Comparison of ENCODE assay signal across 8 cellular contexts in the genomic region with DNA sequence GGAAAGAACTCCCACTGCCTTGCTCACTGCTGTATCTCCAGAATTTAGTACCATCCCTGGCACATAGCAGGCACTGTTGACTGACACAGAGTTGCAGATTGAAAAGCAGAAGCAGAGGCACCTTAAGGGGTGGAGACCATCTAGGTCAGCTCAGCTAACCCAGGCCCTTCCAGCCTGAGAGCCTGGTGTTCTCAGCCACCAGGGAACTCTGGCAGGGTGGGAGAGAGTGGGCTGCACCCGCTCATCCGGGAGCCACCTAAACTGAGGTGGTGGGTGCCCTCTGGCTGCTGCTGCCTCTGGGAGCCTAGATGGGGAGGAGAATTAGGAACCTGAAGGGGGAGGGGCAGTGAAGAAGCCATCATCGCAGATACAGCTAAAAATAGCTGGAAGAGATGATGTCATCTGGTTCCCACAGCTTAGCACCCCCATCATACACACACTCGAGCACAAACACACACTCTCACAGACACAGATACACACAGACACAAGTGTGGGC. TPM values are rescaled to one million over a fixed set of nuclear protein-coding genes. Genes with fewer than 3 reads are reported as not detected.
DNase-seq lines count a peak whose midpoint lies in the region; ATAC-seq and TF ChIP-seq lines count a peak whose summit lies in the region.

No MANE protein-coding gene starts in this region.

- H3K36me3 ChIP-seq in A673 (ENCODE audit: insufficient read depth, low read length, poor library complexity, severe bottlenecking) (no peaks in the 10 kb centered on the region), HEK293 (ENCODE audit: control insufficient read depth in 2 of 2, insufficient read depth in 1 of 2, low read length in 2 of 2) (no peaks in the 10 kb centered on the region), WERI-Rb-1 (no peaks in the 10 kb centered on the region), left lung (no peaks in the 10 kb centered on the region)

- peaks cover 17% of the 10 kb centered on the region for H3K4me1 ChIP-seq in A673 (ENCODE audit: insufficient read depth, low read length, poor library complexity, severe bottlenecking)
- H3K4me1 ChIP-seq in HEK293 (ENCODE audit: control insufficient read depth, insufficient read depth, low read length) = no peaks in the 10 kb centered on the region; the same call in 1 of the 2 replicates
- H3K4me1 ChIP-seq in left lung = peaks cover 15 to 55% of the 10 kb centered on the region in 2 donors

- CTCF ChIA-PET in A673 (lab: Charles Lee) = interaction anchor here (0.6 kb wide), 1 partner anchor 134 kb away, joined by 3 read pairs; no protein-coding TSS in a partner anchor
- CTCF ChIA-PET in HEK293 (lab: Yijun Ruan, JAX) = interaction anchor here (1.2 to 2.3 kb wide), 4 partner anchors 8 to 137 kb away, joined by 3 to 12 read pairs (median 6); a partner anchor contains a TSS

- POLR2A ChIA-PET in A673 (lab: Charles Lee; ENCODE audit: low non-redundant PET) = interaction anchor here (0.5 kb wide), 1 partner anchor 41 kb away, joined by 4 read pairs; a partner anchor contains a TSS
- POLR2A ChIA-PET in HEK293 (lab: Yijun Ruan, JAX) = interaction anchor here (1.0 kb wide), 1 partner anchor 42 kb away, joined by 6 read pairs; a partner anchor contains a TSS

- H3K27ac ChIP-seq in A673 (ENCODE audit: low read depth, low read length, poor library complexity, severe bottlenecking) (no peak overlapping the region), HEK293 (ENCODE audit: extremely low read depth, low read depth, low read length) (no peak overlapping the region), WERI-Rb-1 (no peak overlapping the region), left lung (peak overlapping the region in 1 of 2 donors; percentile 75)

- no peaks in the 10 kb centered on the region for H3K27me3 ChIP-seq in A673 (replicated peaks; ENCODE audit: insufficient read depth, low read depth, low read length, poor library complexity)
- H3K27me3 ChIP-seq in WERI-Rb-1 (ENCODE audit: insufficient read depth, low read depth, severe bottlenecking) = no peaks in the 10 kb centered on the region
- H3K27me3 ChIP-seq in left lung = no peaks in the 10 kb centered on the region

- TF ChIP-seq CTCF in A673 (conservative IDR thresholded peaks at IDR 0.05; ENCODE audit: low read depth, low read length) = 0 out of 2 replicates have a peak, but pooled peaks have one; percentile 12
- TF ChIP-seq CTCF in HEK293 (tag by site-specific recombination; IDR thresholded peaks at IDR 0.05) = peak; percentile 57; the same call in 1 of the 2 replicates
- TF ChIP-seq CTCF in WERI-Rb-1 (IDR thresholded peaks at IDR 0.05; ENCODE audit: low read depth, low read length) = 0 out of 2 replicates have a peak, but pooled peaks have one; percentile 20
- TF ChIP-seq CTCF in left lung (IDR thresholded peaks at IDR 0.05) = no peak

- ATAC-seq in GM19397 (IDR thresholded peaks at IDR 0.05; ENCODE audit: unreplicated experiment) (no peak), HG02970 (IDR thresholded peaks at IDR 0.05; ENCODE audit: low FRiP score, unreplicated experiment) (no peak), left lung (no peak)

- H3K9me3 ChIP-seq in A673 (ENCODE audit: low read depth, low read length, poor library complexity, severe bottlenecking) (no peaks in the 10 kb centered on the region), HEK293 (ENCODE audit: control insufficient read depth, insufficient read depth, low read depth, low read length) (no peaks in the 10 kb centered on the region), WERI-Rb-1 (ENCODE audit: severe bottlenecking) (no peaks in the 10 kb centered on the region), left lung (no peaks in the 10 kb centered on the region)

- DNase-seq in A673 (ENCODE audit: low spot score) = peak; percentile 41
- peak; percentile 50 for DNase-seq in WERI-Rb-1
- DNase-seq in left kidney (ENCODE audit: low read depth, low spot score) = peak; percentile 40
- no peak for DNase-seq in HK-2 (ENCODE audit: unreplicated experiment)
- no peak for DNase-seq in left lung

- intact Hi-C loops in A673 (cut with micrococcal nuclease; ENCODE audit: unreplicated experiment) (no loop called here), left lung (cut with DNase I) (no loop called here)

- no TSS peak for BruUV-seq in A673 (replicated peaks; lab: Mats Ljungman, UMichigan)

- H3K4me3 ChIP-seq in A673 (ENCODE audit: low read depth, low read length, poor library complexity, severe bottlenecking) = no peak overlapping the region
- no peak overlapping the region for H3K4me3 ChIP-seq in HEK293 (ENCODE audit: low read depth, low read length)
- no peak overlapping the region for H3K4me3 ChIP-seq in WERI-Rb-1 (ENCODE audit: low read depth, low read length)
- no peak overlapping the region for H3K4me3 ChIP-seq in left lung

TF ChIP-seq in HEK293, 187 proteins besides CTCF, POLR2A, EP300 and RAD21 (continues in another document):
- TF ChIP-seq GFI1B (tag by site-specific recombination; IDR thresholded peaks at IDR 0.05) (no peak), ZNF610 (tag by site-specific recombination; IDR thresholded peaks at IDR 0.05; ENCODE audit: borderline replicate concordance) (no peak), GLI4 (tag by site-specific recombination; IDR thresholded peaks at IDR 0.05) (no peak), ZNF394 (tag by site-specific recombination; IDR thresholded peaks at IDR 0.05; ENCODE audit: borderline replicate concordance) (peak; percentile 41; the same call in 1 of the 2 replicates), ZNF391 (tag by site-specific recombination; IDR thresholded peaks at IDR 0.05; ENCODE audit: borderline replicate concordance, low read depth) (no peak), WT1 (tag by site-specific recombination; IDR thresholded peaks at IDR 0.05) (no peak), ZNF623 (tag by site-specific recombination; IDR thresholded peaks at IDR 0.05) (no peak), MEIS1 (CRISPR knock-in tag; IDR thresholded peaks at IDR 0.05; ENCODE audit: borderline replicate concordance) (no peak), EGR2 (tag by site-specific recombination; IDR thresholded peaks at IDR 0.05; ENCODE audit: low read depth) (peak; percentile 47), ZNF350 (tag by site-specific recombination; IDR thresholded peaks at IDR 0.05) (no peak), ZEB2 (tag by site-specific recombination; IDR thresholded peaks at IDR 0.05) (peak; percentile 39; the same call in 1 of the 2 replicates), ZNF629 (tag by site-specific recombination; IDR thresholded peaks at IDR 0.05) (peak; percentile 64; the same call in 1 of the 2 replicates)
- TF ChIP-seq, protein P1, sequence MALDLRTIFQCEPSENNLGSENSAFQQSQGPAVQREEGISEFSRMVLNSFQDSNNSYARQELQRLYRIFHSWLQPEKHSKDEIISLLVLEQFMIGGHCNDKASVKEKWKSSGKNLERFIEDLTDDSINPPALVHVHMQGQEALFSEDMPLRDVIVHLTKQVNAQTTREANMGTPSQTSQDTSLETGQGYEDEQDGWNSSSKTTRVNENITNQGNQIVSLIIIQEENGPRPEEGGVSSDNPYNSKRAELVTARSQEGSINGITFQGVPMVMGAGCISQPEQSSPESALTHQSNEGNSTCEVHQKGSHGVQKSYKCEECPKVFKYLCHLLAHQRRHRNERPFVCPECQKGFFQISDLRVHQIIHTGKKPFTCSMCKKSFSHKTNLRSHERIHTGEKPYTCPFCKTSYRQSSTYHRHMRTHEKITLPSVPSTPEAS (tag by site-specific recombination; IDR thresholded peaks at IDR 0.05) = peak; percentile 93
- TF ChIP-seq, protein P2, sequence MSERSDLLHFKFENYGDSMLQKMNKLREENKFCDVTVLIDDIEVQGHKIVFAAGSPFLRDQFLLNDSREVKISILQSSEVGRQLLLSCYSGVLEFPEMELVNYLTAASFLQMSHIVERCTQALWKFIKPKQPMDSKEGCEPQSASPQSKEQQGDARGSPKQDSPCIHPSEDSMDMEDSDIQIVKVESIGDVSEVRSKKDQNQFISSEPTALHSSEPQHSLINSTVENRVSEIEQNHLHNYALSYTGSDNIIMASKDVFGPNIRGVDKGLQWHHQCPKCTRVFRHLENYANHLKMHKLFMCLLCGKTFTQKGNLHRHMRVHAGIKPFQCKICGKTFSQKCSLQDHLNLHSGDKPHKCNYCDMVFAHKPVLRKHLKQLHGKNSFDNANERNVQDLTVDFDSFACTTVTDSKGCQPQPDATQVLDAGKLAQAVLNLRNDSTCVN (tag by site-specific recombination; optimal IDR thresholded peaks at IDR 0.05) = peak; percentile 22
- TF ChIP-seq, protein P3, sequence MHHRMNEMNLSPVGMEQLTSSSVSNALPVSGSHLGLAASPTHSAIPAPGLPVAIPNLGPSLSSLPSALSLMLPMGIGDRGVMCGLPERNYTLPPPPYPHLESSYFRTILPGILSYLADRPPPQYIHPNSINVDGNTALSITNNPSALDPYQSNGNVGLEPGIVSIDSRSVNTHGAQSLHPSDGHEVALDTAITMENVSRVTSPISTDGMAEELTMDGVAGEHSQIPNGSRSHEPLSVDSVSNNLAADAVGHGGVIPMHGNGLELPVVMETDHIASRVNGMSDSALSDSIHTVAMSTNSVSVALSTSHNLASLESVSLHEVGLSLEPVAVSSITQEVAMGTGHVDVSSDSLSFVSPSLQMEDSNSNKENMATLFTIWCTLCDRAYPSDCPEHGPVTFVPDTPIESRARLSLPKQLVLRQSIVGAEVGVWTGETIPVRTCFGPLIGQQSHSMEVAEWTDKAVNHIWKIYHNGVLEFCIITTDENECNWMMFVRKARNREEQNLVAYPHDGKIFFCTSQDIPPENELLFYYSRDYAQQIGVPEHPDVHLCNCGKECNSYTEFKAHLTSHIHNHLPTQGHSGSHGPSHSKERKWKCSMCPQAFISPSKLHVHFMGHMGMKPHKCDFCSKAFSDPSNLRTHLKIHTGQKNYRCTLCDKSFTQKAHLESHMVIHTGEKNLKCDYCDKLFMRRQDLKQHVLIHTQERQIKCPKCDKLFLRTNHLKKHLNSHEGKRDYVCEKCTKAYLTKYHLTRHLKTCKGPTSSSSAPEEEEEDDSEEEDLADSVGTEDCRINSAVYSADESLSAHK (tag by site-specific recombination; IDR thresholded peaks at IDR 0.05) = no peak

RNA-seq across cellular contexts. Expression of a gene that starts 1.5 kb away (rescaled TPM):
- not detected in 2 replicates for total RNA-seq in A673 (2021)
- 10 to 100 TPM; 32.3 to 50.6 TPM for total RNA-seq in left lung

RNA-seq across cellular contexts. Expression of a gene that starts 2.9 kb away (rescaled TPM):
- total RNA-seq in A673 (2021) = not detected in 2 replicates
- total RNA-seq in left lung = not detected

RNA-seq across cellular contexts. Expression of a gene that starts 24.8 kb away (rescaled TPM):
- total RNA-seq in A673 (2021) (71.0 and 90.9 TPM in 2 replicates), left lung (10 to 100 TPM; 52.9 to 64.5 TPM)

RNA-seq across cellular contexts. Expression of a gene that starts 29.7 kb away (rescaled TPM):
- total RNA-seq in A673 (2021) (1.1 and 1.5 TPM in 2 replicates), left lung (1 to 10 TPM; 1.4 TPM)

RNA-seq across cellular contexts. Expression of a gene that starts 41.0 kb away (rescaled TPM):
- total RNA-seq in A673 (2021) = 30.0 and 30.2 TPM in 2 replicates
- 10 to 100 TPM; 20.9 to 46.5 TPM for total RNA-seq in left lung

Comparison
In these comparisons a context has a peak if more than half of its experiments do, and no peak if none do; other contexts are left out.
1. DNase-seq: peak in A673 (single experiment), WERI-Rb-1 (single experiment) and left kidney (single experiment); none in HK-2 (single experiment) and left lung (0 of 2).
2. CTCF ChIP-seq: peak in A673 (single experiment), HEK293 (single experiment) and WERI-Rb-1 (single experiment); none in left lung (0 of 2).
3. RNA of a gene that starts 1.5 kb away (total RNA-seq): 32.3 to 50.6 TPM in left lung; not detected in A673; every median in the first group is over 10 times any median in the second.